26 cellular contexts compared by ENCODE assay signal in genomic region chr12:130627175-130627574, GRCh38.
"Had no signal": no experiment of that assay in that cellular context is flagged by ENCODE, and none has a peak within 500 bp of the region (broad histone marks: within the 10 kb centered on the region; RNA-seq: fewer than 3 reads in every experiment).

No MANE protein-coding gene starts in this region.

- DNase-seq: hypothalamus; immature natural killer cell; kidney; left colon; left lung; lower lobe of right lung; mammary epithelial cell; mesenchymal stem cell; naive thymus-derived CD8-positive, alpha-beta T cell; occipital lobe; ovary; right lobe of liver; stimulated activated CD4-positive, alpha-beta T cell treated with anti-CD3 and anti-CD28 coated beads, Interleukin-12 subunit alpha, Interleukin-12 subunit beta, amount 100 ng/mL, for 4 hours; stimulated activated CD4-positive, alpha-beta T cell treated with anti-CD3 and anti-CD28 coated beads, Interleukin-15, amount 100 ng/mL, for 24 hours; stimulated activated CD4-positive, alpha-beta T cell treated with anti-CD3 and anti-CD28 coated beads, Interleukin-2, amount 100 ng/mL, for 24 hours; stimulated activated CD4-positive, alpha-beta T cell treated with anti-CD3 and anti-CD28 coated beads, Interleukin-4, amount 100 ng/mL, for 1 hour; stimulated activated naive B cell treated with anti-CD40 and anti-IgM and Interleukin-4, amounts not matched to agents 10 μg/mL and 1 μg/mL and 100 μg/mL, for 72 hours; stimulated activated naive CD8-positive, alpha-beta T cell treated with anti-CD3 and anti-CD28 coated beads, Interleukin-15, Interleukin-2, amounts not matched to agents 100 U/mL and 50 U/mL, for 24 hours; stomach; testis; thyroid gland; transverse colon; upper lobe of right lung had no signal

- H3K4me3 ChIP-seq: left lung, lower lobe of right lung, ovary, right atrium auricular region, right lobe of liver, skin epidermis, stomach, testis, thyroid gland, transverse colon, upper lobe of right lung had no signal

- ATAC-seq: left colon; left lung; lower lobe of right lung; naive thymus-derived CD8-positive, alpha-beta T cell; right lobe of liver; stimulated activated naive B cell treated with anti-CD40 and anti-IgM and Interleukin-4, amounts not matched to agents 10 μg/mL and 1 μg/mL and 100 μg/mL, for 72 hours; stimulated activated naive CD8-positive, alpha-beta T cell treated with anti-CD3 and anti-CD28 coated beads, Interleukin-15, Interleukin-2, amounts not matched to agents 100 U/mL and 50 U/mL, for 24 hours; upper lobe of right lung had no signal

- H3K9me3 ChIP-seq: lower lobe of right lung, neutrophil, ovary, right lobe of liver, testis, thyroid gland, transverse colon, upper lobe of right lung had no signal

- H3K36me3 ChIP-seq: left lung, lower lobe of right lung, neutrophil, ovary, right atrium auricular region, right lobe of liver, stomach, thyroid gland, transverse colon, upper lobe of right lung had no signal

- H3K27ac ChIP-seq: left lung, lower lobe of right lung, neutrophil, ovary, right atrium auricular region, right lobe of liver, skin epidermis, stomach, testis, thyroid gland, transverse colon, upper lobe of right lung had no signal

- H3K4me1 ChIP-seq: left lung, lower lobe of right lung, right atrium auricular region, right lobe of liver, stomach, testis, thyroid gland, transverse colon, upper lobe of right lung had no signal

- H3K27me3 ChIP-seq: left lung, neutrophil, ovary, right atrium auricular region, right lobe of liver, testis, thyroid gland, transverse colon had no signal
